ENCODE assay signal across 10 cellular contexts in the genomic region with DNA sequence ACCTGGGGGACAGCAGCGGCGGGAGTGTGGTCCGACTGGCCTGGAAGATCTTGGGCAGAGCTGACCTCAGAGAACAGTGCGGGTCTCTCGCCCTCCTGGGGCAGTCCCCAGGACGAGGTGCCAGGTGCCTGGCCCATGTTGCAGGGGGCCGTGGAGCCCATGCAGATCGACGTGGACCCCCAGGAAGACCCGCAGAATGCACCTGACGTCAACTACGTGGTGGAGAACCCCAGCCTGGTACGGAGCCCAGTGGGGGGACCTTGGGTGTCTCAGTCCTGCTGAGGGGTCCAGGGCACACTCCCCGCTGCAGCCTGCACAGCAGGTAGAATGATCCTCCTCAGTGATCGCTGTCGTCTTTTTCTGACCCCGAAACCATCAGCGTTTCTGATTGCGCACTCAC. TPM values are rescaled to one million over a fixed set of nuclear protein-coding genes. Genes with fewer than 3 reads are reported as not detected.
DNase-seq lines count a peak whose midpoint lies in the region; ATAC-seq, FAIRE-seq and TF ChIP-seq lines count a peak whose summit lies in the region.
"Had no signal": no experiment of that assay in that cellular context is flagged by ENCODE, and none has a peak within 500 bp of the region (broad histone marks: within the 10 kb centered on the region; RNA-seq: fewer than 3 reads in every experiment).

No MANE protein-coding gene starts in this region.

- ATAC-seq in heart left ventricle (no peak), GM18861 (IDR thresholded peaks at IDR 0.05; ENCODE audit: unreplicated experiment) (no peak)

- H3K4me3 ChIP-seq in heart left ventricle (peak overlapping the region in 7 of 12 donors; percentile 63 to 96 (median 82)), keratinocyte (ENCODE audit: control insufficient read depth in 2 of 3, extremely low read depth in 1 of 3, insufficient read depth in 2 of 3, low read depth in 1 of 3, low read length in 3 of 3) (peak overlapping the region; percentile 84 to 95 (median 87))

- H3K36me3 Mint-ChIP-seq in activated naive CD8-positive, alpha-beta T cell treated with anti-CD3 and anti-CD28 coated beads for 36 hours: no peaks in the 10 kb centered on the region
- H3K36me3 Mint-ChIP-seq in type B pancreatic cell: no peaks in the 10 kb centered on the region

- no peaks in the 10 kb centered on the region for H3K27me3 ChIP-seq in heart left ventricle
- no peaks in the 10 kb centered on the region for H3K27me3 ChIP-seq in keratinocyte (ENCODE audit: control insufficient read depth, extremely low read depth, insufficient read depth, low read length)

- no peak for FAIRE-seq in keratinocyte (lab: Jason Lieb, UNC)

- H3K9me1 ChIP-seq in keratinocyte (ENCODE audit: control insufficient read depth, extremely low read depth, insufficient read depth, low read length): no peaks in the 10 kb centered on the region

- DNase-seq in heart left ventricle (peak in 2 of 5 donors; percentile 27 to 37), cardiac septum (ENCODE audit: low spot score) (no peak), keratinocyte (ENCODE audit: low read depth, low spot score) (no peak), type B pancreatic cell (ENCODE audit: extremely low spot score, unreplicated experiment) (no peak), NCI-H2029 (lab: John Stamatoyannopoulos, UW) (no peak), iPS-NIHi7 (ENCODE audit: extremely low spot score) (no peak)
- DNase-seq in activated naive CD8-positive, alpha-beta T cell treated with anti-CD3 and anti-CD28 coated beads for 36 hours: no peak
- DNase-seq: DMS79, NCI-H1092 treated with DMSO at 0.1 percent for 48 hours had no signal

- H3K4me1 Mint-ChIP-seq in activated naive CD8-positive, alpha-beta T cell treated with anti-CD3 and anti-CD28 coated beads for 36 hours: peaks cover 14% of the 10 kb centered on the region
- no peaks in the 10 kb centered on the region for H3K4me1 Mint-ChIP-seq in type B pancreatic cell (ENCODE audit: unreplicated experiment)

- no peaks in the 10 kb centered on the region for H3K27me3 Mint-ChIP-seq in activated naive CD8-positive, alpha-beta T cell treated with anti-CD3 and anti-CD28 coated beads for 36 hours
- no peaks in the 10 kb centered on the region for H3K27me3 Mint-ChIP-seq in type B pancreatic cell

- H3K4me2 ChIP-seq in keratinocyte (ENCODE audit: control insufficient read depth, extremely low read depth, insufficient read depth, low read depth, low read length): peak overlapping the region; percentile 91

- TF ChIP-seq CTCF in heart left ventricle (IDR thresholded peaks at IDR 0.05): no peak
- TF ChIP-seq CTCF in keratinocyte (optimal IDR thresholded peaks at IDR 0.05 in 1 of 3, IDR thresholded peaks at IDR 0.05 in 1 of 3, conservative IDR thresholded peaks at IDR 0.05 in 1 of 3; ENCODE audit: extremely low read depth in 1 of 3, insufficient read depth in 2 of 3, low read length in 3 of 3): no peak
- no peak for TF ChIP-seq CTCF in type B pancreatic cell (conservative IDR thresholded peaks at IDR 0.05)

- no peaks in the 10 kb centered on the region for H3K9me3 ChIP-seq in heart left ventricle
- H3K9me3 ChIP-seq in keratinocyte (ENCODE audit: control insufficient read depth, low read depth, low read length): no peaks in the 10 kb centered on the region

- H3K9me3 Mint-ChIP-seq in activated naive CD8-positive, alpha-beta T cell treated with anti-CD3 and anti-CD28 coated beads for 36 hours: no peaks in the 10 kb centered on the region
- H3K9me3 Mint-ChIP-seq in type B pancreatic cell: no peaks in the 10 kb centered on the region

- WGBS in heart left ventricle, 4 donors: 90 to 93% (median 90%) methylated on average over 8 to 19 of the region's 19 CpGs

- H2AFZ ChIP-seq in keratinocyte (ENCODE audit: control insufficient read depth, low read length): no peak overlapping the region

- no peak for TF ChIP-seq POLR2A in heart left ventricle (IDR thresholded peaks at IDR 0.05)

- peaks cover 0 to 68% (median 48%) of the 10 kb centered on the region in 9 donors for H3K36me3 ChIP-seq in heart left ventricle
- peaks cover 28 to 32% of the 10 kb centered on the region in 2 experiments for H3K36me3 ChIP-seq in keratinocyte (ENCODE audit: control insufficient read depth in 2 of 2, extremely low read depth in 1 of 2, insufficient read depth in 2 of 2, low read length in 2 of 2)

- H3K79me2 ChIP-seq in keratinocyte (ENCODE audit: control insufficient read depth, insufficient read depth, low read length): peaks cover 25% of the 10 kb centered on the region

- H3K4me1 ChIP-seq in heart left ventricle (peaks cover 3 to 38% (median 24%) of the 10 kb centered on the region in 12 donors), keratinocyte (ENCODE audit: control insufficient read depth, extremely low read depth, insufficient read depth, low read length) (peaks cover 11% of the 10 kb centered on the region)

- no peaks in the 10 kb centered on the region for H4K20me1 ChIP-seq in keratinocyte (ENCODE audit: control insufficient read depth, extremely low read depth, insufficient read depth, low read length)

- H3K27ac Mint-ChIP-seq in activated naive CD8-positive, alpha-beta T cell treated with anti-CD3 and anti-CD28 coated beads for 36 hours: no peak overlapping the region
- peak overlapping the region; percentile 43 for H3K27ac Mint-ChIP-seq in type B pancreatic cell

- no peak overlapping the region for H3K27ac ChIP-seq in heart left ventricle
- H3K27ac ChIP-seq in keratinocyte (ENCODE audit: control insufficient read depth, insufficient read depth, low read length): no peak overlapping the region

- peak overlapping the region; percentile 91 for H3K4me3 Mint-ChIP-seq in activated naive CD8-positive, alpha-beta T cell treated with anti-CD3 and anti-CD28 coated beads for 36 hours
- peak overlapping the region; percentile 81 for H3K4me3 Mint-ChIP-seq in type B pancreatic cell

- H3K9ac ChIP-seq in keratinocyte (ENCODE audit: control insufficient read depth, extremely low read depth, insufficient read depth, low read length): peak overlapping the region; percentile 80

- dilution Hi-C loops in keratinocyte (cut with MboI; ENCODE audit: extremely low pct_ligation_motif_present, low sequenced_read_pairs): no loop called here

- intact Hi-C loops in heart left ventricle (cut with DNase I) (no loop called here), cardiac septum (cut with DNase I) (no loop called here)

RNA-seq across cellular contexts. Expression of a gene that starts 1.4 kb away (rescaled TPM):
- total RNA-seq in heart left ventricle (100 to 1,000 TPM in 2 of 9 donors, 10 to 100 TPM in 7; 76.7 to 151 (median 81.8) TPM), cardiac septum (67.4 TPM), type B pancreatic cell (ENCODE audit: low replicate concordance) (111 and 112 TPM in 2 replicates)
- polyA plus RNA-seq in heart left ventricle (10 to 100 TPM; 95.0 to 97.7 TPM), keratinocyte (60.4 to 99.3 TPM (median 81.7 TPM) in 3 replicates)
- total RNA-seq in activated naive CD8-positive, alpha-beta T cell treated with anti-CD3 and anti-CD28 coated beads for 36 hours: 100 to 1,000 TPM in 1 of 2 experiments, 10 to 100 TPM in 1; 94.2 to 103 TPM
- 45.3 TPM for polyA plus RNA-seq in keratinocyte (2011; ENCODE audit: low read depth)
- polyA plus RNA-seq in keratinocyte (2011; cell fraction: cytosol; rRNA removed): 59.9 and 110 TPM in 2 replicates
- polyA plus RNA-seq in keratinocyte (2011; cell fraction: nucleus; rRNA removed): 99.2 and 130 TPM in 2 replicates
- polyA plus RNA-seq in keratinocyte (2012; ENCODE audit: low replicate concordance): 61.9 and 91.0 TPM in 2 replicates
- polyA minus RNA-seq in keratinocyte: 85.7 to 144 TPM (median 96.6 TPM) in 3 replicates
- polyA minus RNA-seq in keratinocyte (2011; cell fraction: cytosol; rRNA and poly(A)+ RNA removed): 154 TPM
- polyA minus RNA-seq in keratinocyte (2011; cell fraction: nucleus; rRNA and poly(A)+ RNA removed): 36.0 and 44.9 TPM in 2 replicates

RNA-seq across cellular contexts. Expression of a gene that starts 1.5 kb away (rescaled TPM):
- total RNA-seq in heart left ventricle (10 to 100 TPM; 16.4 to 30.6 (median 20.4) TPM), cardiac septum (21.0 TPM), type B pancreatic cell (ENCODE audit: low replicate concordance) (35.9 and 43.4 TPM in 2 replicates)
- polyA plus RNA-seq in heart left ventricle (10 to 100 TPM; 24.0 to 25.8 TPM), keratinocyte (10.2 to 25.3 TPM (median 13.6 TPM) in 3 replicates)
- total RNA-seq in activated naive CD8-positive, alpha-beta T cell treated with anti-CD3 and anti-CD28 coated beads for 36 hours: 10 to 100 TPM; 13.9 to 14.5 TPM
- polyA plus RNA-seq in keratinocyte (2011; ENCODE audit: low read depth): 10.9 TPM
- polyA plus RNA-seq in keratinocyte (2011; cell fraction: cytosol; rRNA removed): 5.5 and 14.9 TPM in 2 replicates
- 54.3 and 78.8 TPM in 2 replicates for polyA plus RNA-seq in keratinocyte (2011; cell fraction: nucleus; rRNA removed)
- polyA plus RNA-seq in keratinocyte (2012; ENCODE audit: low replicate concordance): 23.8 and 42.0 TPM in 2 replicates
- polyA minus RNA-seq in keratinocyte: 5.4 to 31.0 TPM (median 8.0 TPM) in 3 replicates
- polyA minus RNA-seq in keratinocyte (2011; cell fraction: cytosol; rRNA and poly(A)+ RNA removed): 21.1 TPM
- polyA minus RNA-seq in keratinocyte (2011; cell fraction: nucleus; rRNA and poly(A)+ RNA removed): 18.7 and 21.1 TPM in 2 replicates

RNA-seq across cellular contexts. Expression of a gene that starts 12.5 kb away (rescaled TPM):
- total RNA-seq in heart left ventricle (10 to 100 TPM; 41.5 to 84.7 (median 59.4) TPM), cardiac septum (47.6 TPM), type B pancreatic cell (ENCODE audit: low replicate concordance) (97.0 and 97.1 TPM in 2 replicates)
- polyA plus RNA-seq in heart left ventricle (100 to 1,000 TPM in 1 of 2 donors, 10 to 100 TPM in 1; 79.7 to 113 TPM), keratinocyte (49.1 to 68.3 TPM (median 52.0 TPM) in 3 replicates)
- 100 to 1,000 TPM; 175 to 190 TPM for total RNA-seq in activated naive CD8-positive, alpha-beta T cell treated with anti-CD3 and anti-CD28 coated beads for 36 hours
- polyA plus RNA-seq in keratinocyte (2011; ENCODE audit: low read depth): 24.6 TPM
- 50.8 and 74.9 TPM in 2 replicates for polyA plus RNA-seq in keratinocyte (2011; cell fraction: cytosol; rRNA removed)
- 137 and 163 TPM in 2 replicates for polyA plus RNA-seq in keratinocyte (2011; cell fraction: nucleus; rRNA removed)
- polyA plus RNA-seq in keratinocyte (2012; ENCODE audit: low replicate concordance): 70.2 and 83.6 TPM in 2 replicates
- polyA minus RNA-seq in keratinocyte: 20.4 to 46.2 TPM (median 22.9 TPM) in 3 replicates
- 52.2 TPM for polyA minus RNA-seq in keratinocyte (2011; cell fraction: cytosol; rRNA and poly(A)+ RNA removed)
- polyA minus RNA-seq in keratinocyte (2011; cell fraction: nucleus; rRNA and poly(A)+ RNA removed): 31.5 and 31.8 TPM in 2 replicates

RNA-seq across cellular contexts. Expression of a gene that starts 15.6 kb away (rescaled TPM):
- total RNA-seq in heart left ventricle (100 to 1,000 TPM; 139 to 312 (median 185) TPM), cardiac septum (144 TPM), type B pancreatic cell (ENCODE audit: low replicate concordance) (158 and 175 TPM in 2 replicates)
- polyA plus RNA-seq in heart left ventricle (100 to 1,000 TPM; 243 to 246 TPM), keratinocyte (45.4 to 73.6 TPM (median 64.0 TPM) in 3 replicates)
- total RNA-seq in activated naive CD8-positive, alpha-beta T cell treated with anti-CD3 and anti-CD28 coated beads for 36 hours: 100 to 1,000 TPM in 1 of 2 experiments, 10 to 100 TPM in 1; 93.3 to 104 TPM
- polyA plus RNA-seq in keratinocyte (2011; ENCODE audit: low read depth): 10.2 TPM
- polyA plus RNA-seq in keratinocyte (2011; cell fraction: cytosol; rRNA removed): 59.0 and 103 TPM in 2 replicates
- polyA plus RNA-seq in keratinocyte (2011; cell fraction: nucleus; rRNA removed): 51.5 and 77.5 TPM in 2 replicates
- 62.1 and 118 TPM in 2 replicates for polyA plus RNA-seq in keratinocyte (2012; ENCODE audit: low replicate concordance)
- 39.1 to 83.3 TPM (median 62.9 TPM) in 3 replicates for polyA minus RNA-seq in keratinocyte
- 41.8 TPM for polyA minus RNA-seq in keratinocyte (2011; cell fraction: cytosol; rRNA and poly(A)+ RNA removed)
- polyA minus RNA-seq in keratinocyte (2011; cell fraction: nucleus; rRNA and poly(A)+ RNA removed): 12.2 and 13.9 TPM in 2 replicates

RNA-seq across cellular contexts. Expression of a gene that starts 21.7 kb away (rescaled TPM):
- total RNA-seq in heart left ventricle: 1 to 10 TPM in 7 of 9 donors, under 1 TPM in 2; 0.76 to 2.6 (median 1.5) TPM
- polyA plus RNA-seq in heart left ventricle: 1 to 10 TPM; 1.2 to 2.0 TPM
- 0.65 TPM for total RNA-seq in cardiac septum
- total RNA-seq in activated naive CD8-positive, alpha-beta T cell treated with anti-CD3 and anti-CD28 coated beads for 36 hours: 1 to 10 TPM; 4.7 to 5.1 TPM
- polyA plus RNA-seq in keratinocyte: 10.2 to 23.0 TPM (median 12.3 TPM) in 3 replicates
- polyA plus RNA-seq in keratinocyte (2011; ENCODE audit: low read depth): 1.6 TPM
- polyA plus RNA-seq in keratinocyte (2011; cell fraction: cytosol; rRNA removed): 8.5 and 23.2 TPM in 2 replicates
- 8.9 and 15.0 TPM in 2 replicates for polyA plus RNA-seq in keratinocyte (2011; cell fraction: nucleus; rRNA removed)
- 4.1 and 10.1 TPM in 2 replicates for polyA plus RNA-seq in keratinocyte (2012; ENCODE audit: low replicate concordance)
- 3.7 to 34.6 TPM (median 7.4 TPM) in 3 replicates for polyA minus RNA-seq in keratinocyte
- 31.1 TPM for polyA minus RNA-seq in keratinocyte (2011; cell fraction: cytosol; rRNA and poly(A)+ RNA removed)
- 3.2 and 5.4 TPM in 2 replicates for polyA minus RNA-seq in keratinocyte (2011; cell fraction: nucleus; rRNA and poly(A)+ RNA removed)
- total RNA-seq in type B pancreatic cell (ENCODE audit: low replicate concordance): 41.7 and 51.7 TPM in 2 replicates
